7 cellular contexts compared by ENCODE assay signal in genomic region chr21:42989816-42990215, GRCh38. TPM values are rescaled to one million over a fixed set of nuclear protein-coding genes. Genes with fewer than 3 reads are reported as not detected.
DNase-seq lines count a peak whose midpoint lies in the region; ATAC-seq, FAIRE-seq and TF ChIP-seq lines count a peak whose summit lies in the region.
"Not testable (repeated sequence)": the region's sequence is repeated elsewhere in the genome, so short reads cannot be mapped to it uniquely, and the experiment has no call there.

No MANE protein-coding gene starts in this region.

- H3K27me3 ChIP-seq in SJSA1 (replicated peaks); astrocyte (ENCODE audit: insufficient read depth, low read length); fibroblast of lung (ENCODE audit: control insufficient read depth, insufficient read depth, low read length): not testable (repeated sequence)

- H3K4me2 ChIP-seq in astrocyte (ENCODE audit: low read length); fibroblast of lung (ENCODE audit: extremely low read depth, insufficient read depth, low read length): not testable (repeated sequence)

- H3K79me2 ChIP-seq in astrocyte (ENCODE audit: insufficient read depth, low read length) = peaks cover 26% of the 10 kb centered on the region
- peaks cover 25% of the 10 kb centered on the region for H3K79me2 ChIP-seq in fibroblast of lung (ENCODE audit: control insufficient read depth, insufficient read depth, low read length)

- H3K4me1 ChIP-seq in HEK293 (ENCODE audit: control insufficient read depth, insufficient read depth, low read length) = not testable (repeated sequence)
- peaks cover 52% of the 10 kb centered on the region for H3K4me1 ChIP-seq in SJSA1 (replicated peaks)
- peaks cover 14% of the 10 kb centered on the region for H3K4me1 ChIP-seq in astrocyte (ENCODE audit: insufficient read depth, low read length)
- peaks cover 21% of the 10 kb centered on the region for H3K4me1 ChIP-seq in fibroblast of lung (ENCODE audit: control insufficient read depth, extremely low read depth, insufficient read depth, low read length)

- peak; percentile 33 for DNase-seq in M059J (ENCODE audit: low read depth)
- DNase-seq in SJSA1 (ENCODE audit: low read depth in 1 of 2, low spot score in 2 of 2) = peak; percentile 56 to 66
- peak; percentile 34 for DNase-seq in activated CD8-positive, alpha-beta T cell treated with anti-CD3 and anti-CD28 coated beads for 36 hours
- DNase-seq in astrocyte (ENCODE audit: low read depth); nephron progenitor cell: not testable (repeated sequence)
- DNase-seq in fibroblast of lung (ENCODE audit: low read depth in 2 of 2) = peak; percentile 28 to 53

- not testable (repeated sequence) for FAIRE-seq in astrocyte (lab: Jason Lieb, UNC)

- CTCF ChIA-PET in HEK293 (lab: Yijun Ruan, JAX) = interaction anchor here (0.6 kb wide), 1 partner anchor 364 kb away, joined by 4 read pairs; no protein-coding TSS in a partner anchor
- CTCF ChIA-PET in activated CD8-positive, alpha-beta T cell treated with anti-CD3 and anti-CD28 coated beads for 36 hours (lab: Charles Lee) = not testable (repeated sequence)

- H3K9me3 Mint-ChIP-seq in activated CD8-positive, alpha-beta T cell treated with anti-CD3 and anti-CD28 coated beads for 36 hours; astrocyte (ENCODE audit: unreplicated experiment); nephron progenitor cell: not testable (repeated sequence)

- POLR2A ChIA-PET in HEK293 (lab: Yijun Ruan, JAX) = interaction anchor here (2.0 kb wide), 1 partner anchor 12 kb away, joined by 4 read pairs; no protein-coding TSS in a partner anchor
- POLR2A ChIA-PET in activated CD8-positive, alpha-beta T cell treated with anti-CD3 and anti-CD28 coated beads for 36 hours (lab: Charles Lee) = not testable (repeated sequence)

- peaks cover 22% of the 10 kb centered on the region for H3K4me1 Mint-ChIP-seq in activated CD8-positive, alpha-beta T cell treated with anti-CD3 and anti-CD28 coated beads for 36 hours (ENCODE audit: low read depth)
- H3K4me1 Mint-ChIP-seq in astrocyte (ENCODE audit: low read depth, unreplicated experiment) = peaks cover 22% of the 10 kb centered on the region
- peaks cover 57% of the 10 kb centered on the region for H3K4me1 Mint-ChIP-seq in nephron progenitor cell

- TF ChIP-seq CTCF in HEK293 (tag by site-specific recombination; IDR thresholded peaks at IDR 0.05); activated CD8-positive, alpha-beta T cell treated with anti-CD3 and anti-CD28 coated beads for 36 hours (IDR thresholded peaks at IDR 0.05); astrocyte (IDR thresholded peaks at IDR 0.05; ENCODE audit: insufficient read depth, low read depth, low read length); fibroblast of lung (conservative IDR thresholded peaks at IDR 0.05 in 1 of 2, IDR thresholded peaks at IDR 0.05 in 1 of 2; ENCODE audit: low read depth in 1 of 2, low read length in 2 of 2); nephron progenitor cell (IDR thresholded peaks at IDR 0.05): not testable (repeated sequence)

- not testable (repeated sequence) for H3K27ac Mint-ChIP-seq in activated CD8-positive, alpha-beta T cell treated with anti-CD3 and anti-CD28 coated beads for 36 hours
- H3K27ac Mint-ChIP-seq in astrocyte (ENCODE audit: unreplicated experiment) = peak overlapping the region; percentile 34
- peak overlapping the region; percentile 97 for H3K27ac Mint-ChIP-seq in nephron progenitor cell

- H3K27me3 Mint-ChIP-seq in activated CD8-positive, alpha-beta T cell treated with anti-CD3 and anti-CD28 coated beads for 36 hours; astrocyte (ENCODE audit: low read depth, unreplicated experiment); nephron progenitor cell (ENCODE audit: low read depth, poor library complexity): not testable (repeated sequence)

- intact Hi-C loops in activated CD8-positive, alpha-beta T cell treated with anti-CD3 and anti-CD28 coated beads for 36 hours (cut with micrococcal nuclease) = not testable (repeated sequence)

- H3K36me3 ChIP-seq in HEK293 (ENCODE audit: control insufficient read depth in 2 of 2, insufficient read depth in 1 of 2, low read length in 2 of 2); astrocyte (ENCODE audit: insufficient read depth, low read length); fibroblast of lung (ENCODE audit: control insufficient read depth, insufficient read depth, low read length): not testable (repeated sequence)
- peaks cover 18% of the 10 kb centered on the region for H3K36me3 ChIP-seq in SJSA1

- not testable (repeated sequence) for H3K36me3 Mint-ChIP-seq in activated CD8-positive, alpha-beta T cell treated with anti-CD3 and anti-CD28 coated beads for 36 hours (ENCODE audit: low read depth); astrocyte (ENCODE audit: low read depth, unreplicated experiment)
- H3K36me3 Mint-ChIP-seq in nephron progenitor cell (ENCODE audit: low read depth) = peaks cover 24% of the 10 kb centered on the region

- H3K9ac ChIP-seq in astrocyte (ENCODE audit: low read length); fibroblast of lung (ENCODE audit: insufficient read depth, low read length): not testable (repeated sequence)

- H3K9me3 ChIP-seq in HEK293 (ENCODE audit: control insufficient read depth, insufficient read depth, low read depth, low read length); SJSA1 (replicated peaks); astrocyte (ENCODE audit: insufficient read depth, low read depth, low read length); fibroblast of lung (ENCODE audit: control insufficient read depth, insufficient read depth, low read depth, low read length): not testable (repeated sequence)

- ATAC-seq in activated CD8-positive, alpha-beta T cell treated with anti-CD3 and anti-CD28 coated beads for 36 hours = not testable (repeated sequence)

- H3K4me3 Mint-ChIP-seq in activated CD8-positive, alpha-beta T cell treated with anti-CD3 and anti-CD28 coated beads for 36 hours; astrocyte (ENCODE audit: unreplicated experiment); nephron progenitor cell: not testable (repeated sequence)

- H4K20me1 ChIP-seq in astrocyte (ENCODE audit: insufficient read depth, low read length); fibroblast of lung (ENCODE audit: control insufficient read depth, extremely low read depth, insufficient read depth, low read length): not testable (repeated sequence)

- H2AFZ ChIP-seq in astrocyte (ENCODE audit: low read depth, low read length); fibroblast of lung (ENCODE audit: low read length): not testable (repeated sequence)

- not testable (repeated sequence) for H3K27ac ChIP-seq in HEK293 (ENCODE audit: extremely low read depth, low read depth, low read length); astrocyte (ENCODE audit: low read depth, low read length)
- H3K27ac ChIP-seq in SJSA1 (peak overlapping the region; percentile 81), fibroblast of lung (ENCODE audit: insufficient read depth, low read length) (peak overlapping the region; percentile 34)

- H3K4me3 ChIP-seq in HEK293 (ENCODE audit: low read depth, low read length); SJSA1; astrocyte (ENCODE audit: insufficient read depth, low read depth, low read length); fibroblast of lung (replicated peaks in 1 of 4; ENCODE audit: control extremely low read depth in 1 of 4, insufficient read depth in 1 of 4, low read depth in 3 of 4, low read length in 4 of 4): not testable (repeated sequence)

TF ChIP-seq in HEK293, 187 proteins besides CTCF, POLR2A, EP300 and RAD21:
- TF ChIP-seq ZNF394 (tag by site-specific recombination; IDR thresholded peaks at IDR 0.05; ENCODE audit: borderline replicate concordance) = peak; percentile 54; the same call in 1 of the 2 replicates

RNA-seq across cellular contexts. Expression of gene PKNOX1, which starts 15.5 kb away (rescaled TPM):
- 25.4 and 38.2 TPM in 2 replicates for total RNA-seq in M059J (2014; rRNA removed; shearing (Covaris generic))
- 8.8 and 37.7 TPM in 2 replicates for total RNA-seq in SJSA1 (2014; rRNA removed; shearing (Covaris generic))
- 10 to 100 TPM; 12.6 to 14.1 TPM for total RNA-seq in activated CD8-positive, alpha-beta T cell treated with anti-CD3 and anti-CD28 coated beads for 36 hours
- 9.8 and 11.2 TPM in 2 replicates for total RNA-seq in astrocyte
- 8.5 and 12.2 TPM in 2 replicates for total RNA-seq in fibroblast of lung
- 43.8 and 67.5 TPM in 2 replicates for polyA plus RNA-seq in fibroblast of lung
- 19.9 and 22.8 TPM in 2 replicates for polyA plus RNA-seq in fibroblast of lung (2012)
- polyA minus RNA-seq in fibroblast of lung (ENCODE audit: low replicate concordance) = 15.0 and 23.7 TPM in 2 replicates
